ENCODE assay signal across 29 cellular contexts in the genomic region with DNA sequence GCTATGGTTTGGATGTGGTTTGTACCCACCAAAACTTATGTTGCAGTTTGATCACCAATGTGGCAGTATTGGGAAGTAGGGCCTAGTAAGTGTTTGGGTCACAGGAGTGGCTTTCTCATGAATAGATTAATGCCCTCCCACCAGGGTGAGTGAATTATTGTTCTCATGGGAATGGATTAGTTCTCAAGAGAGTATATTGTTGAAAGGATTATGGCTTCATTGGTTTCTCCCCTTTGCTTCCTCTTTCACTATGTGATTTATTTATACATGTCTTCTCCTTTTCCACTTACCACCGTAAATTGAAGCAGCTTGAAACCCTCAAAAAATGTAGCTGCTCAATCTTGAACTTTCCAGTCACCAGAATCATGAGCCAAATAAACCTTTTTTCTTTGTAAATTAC. TPM values are rescaled to one million over a fixed set of nuclear protein-coding genes. Genes with fewer than 3 reads are reported as not detected.
A peak's percentile ranks its signal among the peaks of the same experiment; 100 is the strongest.
DNase-seq lines count a peak whose midpoint lies in the region; ATAC-seq and TF ChIP-seq lines count a peak whose summit lies in the region.
"Had no signal": no experiment of that assay in that cellular context is flagged by ENCODE, and none has a peak within 500 bp of the region (broad histone marks: within the 10 kb centered on the region; RNA-seq: fewer than 3 reads in every experiment).

No MANE protein-coding gene starts in this region.

- no peaks in the 10 kb centered on the region for H3K9me2 ChIP-seq in DOHH2 (replicated peaks; ENCODE audit: control insufficient read depth, low read length)

- no peaks in the 10 kb centered on the region for H3K9me3 ChIP-seq in DOHH2 (ENCODE audit: control insufficient read depth, insufficient read depth, low read length)
- H3K9me3 ChIP-seq in trophoblast cell (ENCODE audit: insufficient read depth, low read depth, low read length) = no peaks in the 10 kb centered on the region
- H3K9me3 ChIP-seq: ascending aorta, heart left ventricle, ovary, spleen, stomach, tibial nerve had no signal

- no peak overlapping the region for H3K4me3 Mint-ChIP-seq in dendritic cell treated with granulocyte-macrophage colony-stimulating factor and Interleukin-4, amounts not matched to agents 40 ng/mL and 50 ng/mL, for 4 days
- H3K4me3 Mint-ChIP-seq in osteocyte (ENCODE audit: unreplicated experiment) (no peak overlapping the region), chondrocyte (ENCODE audit: unreplicated experiment) (no peak overlapping the region)
- H3K4me3 Mint-ChIP-seq: activated naive CD4-positive, alpha-beta T cell treated with anti-CD3 and anti-CD28 coated beads, Interleukin-2, amount 10 ng/mL, durations not matched to agents 7 days and 5 days; CD8-positive, alpha-beta T cell; naive thymus-derived CD8-positive, alpha-beta T cell had no signal

- H3F3A ChIP-seq in DOHH2 (ENCODE audit: control insufficient read depth, insufficient read depth) = no peaks in the 10 kb centered on the region

- no peak overlapping the region for H2BK12ac ChIP-seq in trophoblast cell (ENCODE audit: low read length)

- peak overlapping the region; percentile 25 for H3K27ac Mint-ChIP-seq in dendritic cell treated with granulocyte-macrophage colony-stimulating factor and Interleukin-4, amounts not matched to agents 40 ng/mL and 50 ng/mL, for 4 days
- H3K27ac Mint-ChIP-seq in osteocyte (ENCODE audit: unreplicated experiment) (no peak overlapping the region), chondrocyte (ENCODE audit: unreplicated experiment) (no peak overlapping the region)
- H3K27ac Mint-ChIP-seq: activated naive CD4-positive, alpha-beta T cell treated with anti-CD3 and anti-CD28 coated beads, Interleukin-2, amount 10 ng/mL, durations not matched to agents 7 days and 5 days; CD8-positive, alpha-beta T cell had no signal

- H4K20me1 ChIP-seq in DOHH2 (ENCODE audit: control insufficient read depth, insufficient read depth, low read depth, low read length) = no peaks in the 10 kb centered on the region

- DNase-seq in NB4 (ENCODE audit: low read depth) (peak; percentile 73), osteocyte (ENCODE audit: extremely low spot score, unreplicated experiment) (no peak), trophoblast cell (no peak), chondrocyte (ENCODE audit: low spot score) (no peak), NCI-H1092 treated with DMSO at 0.1 percent for 48 hours (lab: John Stamatoyannopoulos, UW) (no peak)
- DNase-seq: activated naive CD4-positive, alpha-beta T cell treated with anti-CD3 and anti-CD28 coated beads, Interleukin-2, amount 10 ng/mL, durations not matched to agents 7 days and 5 days; activated T-cell treated with anti-CD3 and anti-CD28 coated beads, Interleukin-2, amount 50 U/mL, for 1 hour; caudate nucleus; CD8-positive, alpha-beta T cell; dorsolateral prefrontal cortex; heart left ventricle; left colon; mesendoderm; naive thymus-derived CD8-positive, alpha-beta T cell; NCI-H1105 treated with DMSO at 0.1 percent for 48 hours; NCI-H2081 treated with DMSO at 0.1 percent for 48 hours; NCI-H510A treated with DMSO at 0.1 percent for 48 hours; ovary; spleen; stomach had no signal

- intact Hi-C loops in dendritic cell treated with granulocyte-macrophage colony-stimulating factor and Interleukin-4, amounts not matched to agents 40 ng/mL and 50 ng/mL, for 4 days (cut with micrococcal nuclease) = no loop called here

- no peak overlapping the region for H3K4ac ChIP-seq in trophoblast cell (ENCODE audit: low read depth, low read length)

- H2BK5ac ChIP-seq in trophoblast cell (ENCODE audit: low read depth, low read length, poor library complexity) = no peak overlapping the region

- H3K79me1 ChIP-seq in trophoblast cell (ENCODE audit: low read length) = no peaks in the 10 kb centered on the region

- H3K14ac ChIP-seq in trophoblast cell (ENCODE audit: low read length) = no peak overlapping the region

- H3K9ac ChIP-seq in trophoblast cell (ENCODE audit: low read length) = no peak overlapping the region
- H3K9ac ChIP-seq: KMS-11 had no signal

- peaks cover 16% of the 10 kb centered on the region for H3K4me1 Mint-ChIP-seq in dendritic cell treated with granulocyte-macrophage colony-stimulating factor and Interleukin-4, amounts not matched to agents 40 ng/mL and 50 ng/mL, for 4 days (ENCODE audit: low read depth)
- H3K4me1 Mint-ChIP-seq in osteocyte (ENCODE audit: unreplicated experiment) (peaks cover 3% of the 10 kb centered on the region), chondrocyte (ENCODE audit: low read depth) (peaks cover 8% of the 10 kb centered on the region)

- H4K8ac ChIP-seq in trophoblast cell (ENCODE audit: low read depth, low read length) = no peak overlapping the region

- peak; percentile 44 for ATAC-seq in HG02981 (IDR thresholded peaks at IDR 0.05; ENCODE audit: unreplicated experiment)
- ATAC-seq: CD8-positive, alpha-beta T cell; heart left ventricle; left colon; naive thymus-derived CD8-positive, alpha-beta T cell had no signal

- H3K4me3 ChIP-seq in DOHH2 (ENCODE audit: low read length) (no peak overlapping the region), NB4 (ENCODE audit: low read depth, low read length) (no peak overlapping the region), trophoblast cell (ENCODE audit: low read depth, low read length) (no peak overlapping the region)
- H3K4me3 ChIP-seq: ascending aorta, dorsolateral prefrontal cortex, heart left ventricle, ovary, spleen, stomach, tibial nerve had no signal

- H3K27ac ChIP-seq in DOHH2 (ENCODE audit: low read depth, low read length) = no peak overlapping the region
- H3K27ac ChIP-seq in trophoblast cell (ENCODE audit: low read depth, low read length) = no peak overlapping the region
- H3K27ac ChIP-seq: ascending aorta, dorsolateral prefrontal cortex, heart left ventricle, KMS-11, ovary, spleen, stomach, tibial nerve had no signal

- H3K4me1 ChIP-seq in DOHH2 (ENCODE audit: control insufficient read depth, low read length) (peaks cover 11% of the 10 kb centered on the region), trophoblast cell (ENCODE audit: control insufficient read depth in 1 of 2, insufficient read depth in 2 of 2, low read length in 2 of 2) (no peaks in the 10 kb centered on the region)
- H3K4me1 ChIP-seq: ascending aorta, heart left ventricle, tibial nerve had no signal

- no CpG with 5 or more reads among the region's 1 CpG for WGBS in trophoblast cell (ENCODE audit: extremely low coverage, insufficient coverage, insufficient read length)

- H3K36me3 ChIP-seq in DOHH2 (ENCODE audit: control insufficient read depth, low read length) (peaks cover 68% of the 10 kb centered on the region), trophoblast cell (ENCODE audit: control insufficient read depth in 1 of 2, insufficient read depth in 2 of 2, low read length in 2 of 2) (peaks cover 3 to 13% of the 10 kb centered on the region in 2 experiments)
- H3K36me3 ChIP-seq: ovary had no signal

- TF ChIP-seq CTCF in DOHH2 (IDR thresholded peaks at IDR 0.05; ENCODE audit: low read depth, low read length, poor library complexity, severe bottlenecking) (no peak), NB4 (IDR thresholded peaks at IDR 0.05; ENCODE audit: low read depth, low read length) (no peak), osteocyte (IDR thresholded peaks at IDR 0.05) (no peak), chondrocyte (IDR thresholded peaks at IDR 0.05) (no peak)

- H3K27me3 ChIP-seq in DOHH2 (ENCODE audit: control insufficient read depth, low read length) = no peaks in the 10 kb centered on the region
- no peaks in the 10 kb centered on the region for H3K27me3 ChIP-seq in trophoblast cell (ENCODE audit: insufficient read depth, low read length)
- H3K27me3 ChIP-seq: ascending aorta, dorsolateral prefrontal cortex, heart left ventricle, ovary, spleen, stomach, tibial nerve had no signal

- H2AFZ ChIP-seq in trophoblast cell (ENCODE audit: insufficient read depth, low read length, poor library complexity) = no peak overlapping the region

- H3K79me2 ChIP-seq in DOHH2 (ENCODE audit: control insufficient read depth, low read length) (no peaks in the 10 kb centered on the region), trophoblast cell (ENCODE audit: control insufficient read depth, insufficient read depth, low read length, poor library complexity) (no peaks in the 10 kb centered on the region)

- peak overlapping the region; percentile 23 for H3K4me2 ChIP-seq in DOHH2 (ENCODE audit: low read length)
- H3K4me2 ChIP-seq in trophoblast cell (ENCODE audit: low read length) = no peak overlapping the region
- H3K4me2 ChIP-seq: KMS-11 had no signal

- no peak overlapping the region for H2BK120ac ChIP-seq in trophoblast cell (ENCODE audit: insufficient read depth, low read length, poor library complexity)

- no peak overlapping the region for H3K23ac ChIP-seq in trophoblast cell (ENCODE audit: low read length)

- H3K18ac ChIP-seq in trophoblast cell (ENCODE audit: low read length) = no peak overlapping the region

- no peak for TF ChIP-seq POLR2A in NB4 (IDR thresholded peaks at IDR 0.05; ENCODE audit: extremely low read depth, insufficient read length)

- no peaks in the 10 kb centered on the region for H3K9me3 Mint-ChIP-seq in dendritic cell treated with granulocyte-macrophage colony-stimulating factor and Interleukin-4, amounts not matched to agents 40 ng/mL and 50 ng/mL, for 4 days
- H3K9me3 Mint-ChIP-seq in osteocyte (ENCODE audit: unreplicated experiment) = no peaks in the 10 kb centered on the region
- H3K9me3 Mint-ChIP-seq in chondrocyte (ENCODE audit: low read depth) = no peaks in the 10 kb centered on the region
- H3K9me3 Mint-ChIP-seq: activated naive CD4-positive, alpha-beta T cell treated with anti-CD3 and anti-CD28 coated beads, Interleukin-2, amount 10 ng/mL, durations not matched to agents 7 days and 5 days; CD8-positive, alpha-beta T cell; naive thymus-derived CD8-positive, alpha-beta T cell had no signal

- no peak overlapping the region for H4K91ac ChIP-seq in trophoblast cell (ENCODE audit: low read depth, low read length)

- no peak overlapping the region for H4K12ac ChIP-seq in trophoblast cell (ENCODE audit: low read depth, low read length)

- no peak overlapping the region for H2AK5ac ChIP-seq in trophoblast cell (ENCODE audit: low read length)

- H3K27me3 Mint-ChIP-seq in dendritic cell treated with granulocyte-macrophage colony-stimulating factor and Interleukin-4, amounts not matched to agents 40 ng/mL and 50 ng/mL, for 4 days = no peaks in the 10 kb centered on the region
- no peaks in the 10 kb centered on the region for H3K27me3 Mint-ChIP-seq in osteocyte (ENCODE audit: unreplicated experiment)
- no peaks in the 10 kb centered on the region for H3K27me3 Mint-ChIP-seq in chondrocyte (ENCODE audit: low read depth)
- H3K27me3 Mint-ChIP-seq: activated naive CD4-positive, alpha-beta T cell treated with anti-CD3 and anti-CD28 coated beads, Interleukin-2, amount 10 ng/mL, durations not matched to agents 7 days and 5 days; naive thymus-derived CD8-positive, alpha-beta T cell had no signal

- peaks cover 62% of the 10 kb centered on the region for H3K36me3 Mint-ChIP-seq in dendritic cell treated with granulocyte-macrophage colony-stimulating factor and Interleukin-4, amounts not matched to agents 40 ng/mL and 50 ng/mL, for 4 days (ENCODE audit: low read depth)
- H3K36me3 Mint-ChIP-seq in osteocyte (ENCODE audit: unreplicated experiment) (peaks cover 65% of the 10 kb centered on the region), chondrocyte (ENCODE audit: low read depth) (peaks cover 31% of the 10 kb centered on the region)

RNA-seq across cellular contexts. Expression of gene UFL1, which starts 10.8 kb away (rescaled TPM):
- total RNA-seq in osteocyte (22.7 and 23.2 TPM in 2 replicates), chondrocyte (24.5 to 28.2 TPM (median 25.3 TPM) in 3 replicates)
- 26.4 and 26.5 TPM in 2 replicates for polyA plus RNA-seq in trophoblast cell (2013)

RNA-seq across cellular contexts. Expression of gene FHL5, which starts 30.5 kb away (rescaled TPM):
- not detected in 2 replicates for total RNA-seq in osteocyte
- polyA plus RNA-seq in trophoblast cell (2013) = not detected in 2 replicates
- total RNA-seq in chondrocyte = not detected in 3 replicates
- total RNA-seq: CD8-positive, alpha-beta T cell; endothelial cell of umbilical vein; H1; HT-29; naive thymus-derived CD8-positive, alpha-beta T cell had no signal
- polyA plus RNA-seq: endothelial cell of umbilical vein; H1; naive thymus-derived CD8-positive, alpha-beta T cell had no signal
